ENCODE assay signal across 29 cellular contexts in the genomic region with DNA sequence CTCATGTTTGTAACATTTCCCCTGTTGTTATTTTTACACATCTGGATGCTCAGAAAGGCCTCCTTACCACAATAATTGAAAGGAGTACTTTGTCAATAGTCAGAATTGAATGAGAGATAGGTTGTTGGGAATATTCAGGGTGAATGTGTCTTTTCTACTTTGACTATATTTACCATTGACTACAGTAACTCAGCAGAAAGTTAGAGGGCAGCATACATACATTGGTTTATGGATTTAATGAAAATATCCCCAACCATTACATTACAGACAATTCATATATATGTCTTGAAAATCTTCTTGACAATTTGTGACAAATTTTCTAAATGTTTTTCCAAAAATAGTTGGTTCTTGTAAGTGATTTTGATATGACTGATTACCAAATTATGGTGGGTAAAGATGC.
A peak's percentile ranks its signal among the peaks of the same experiment; 100 is the strongest.
DNase-seq lines count a peak whose midpoint lies in the region; ATAC-seq and TF ChIP-seq lines count a peak whose summit lies in the region.
"Had no signal": no experiment of that assay in that cellular context is flagged by ENCODE, and none has a peak within 500 bp of the region (broad histone marks: within the 10 kb centered on the region; RNA-seq: fewer than 3 reads in every experiment).

No MANE protein-coding gene starts in this region.

- no peak overlapping the region for H2BK5ac ChIP-seq in neuronal stem cell (ENCODE audit: low read length)

- H3K27me3 ChIP-seq in PC-9 (ENCODE audit: insufficient read depth, low read depth) (no peaks in the 10 kb centered on the region), neuronal stem cell (ENCODE audit: control insufficient read depth in 3 of 3, insufficient read depth in 3 of 3, low read depth in 1 of 3, low read length in 3 of 3) (no peaks in the 10 kb centered on the region)
- H3K27me3 ChIP-seq: esophagus squamous epithelium, suprapubic skin, upper lobe of left lung had no signal

- no peak overlapping the region for H2AK5ac ChIP-seq in neuronal stem cell (ENCODE audit: low read depth, low read length)

- no peak overlapping the region for H3K9ac ChIP-seq in neuronal stem cell (ENCODE audit: low read depth, low read length, poor library complexity)

- intact Hi-C loops in PC-9 (cut with micrococcal nuclease; ENCODE audit: unreplicated experiment): no loop called here
- intact Hi-C loops in CD14-positive monocyte (cut with micrococcal nuclease): no loop called here

- H2AFZ ChIP-seq in PC-9 (0 out of 2 replicates have a peak overlapping the region, but pooled peaks have one; percentile 8), neuronal stem cell (ENCODE audit: low read length) (peak overlapping the region; percentile 59)

- TF ChIP-seq CTCF in C4-2B (conservative IDR thresholded peaks at IDR 0.05): peak; percentile 15
- TF ChIP-seq CTCF in PC-9 (conservative IDR thresholded peaks at IDR 0.05): no peak
- TF ChIP-seq CTCF in choroid plexus epithelial cell (conservative IDR thresholded peaks at IDR 0.05; ENCODE audit: low read depth, low read length): peak; percentile 51
- no peak for TF ChIP-seq CTCF in CD14-positive monocyte (IDR thresholded peaks at IDR 0.05)

- CTCF ChIA-PET in PC-9 (lab: Charles Lee): no interaction called here

- no peak overlapping the region for H2BK120ac ChIP-seq in neuronal stem cell (ENCODE audit: low read depth, low read length)

- H3K14ac ChIP-seq in neuronal stem cell (ENCODE audit: low read length): no peak overlapping the region

- no peaks in the 10 kb centered on the region for H3K36me3 ChIP-seq in PC-9 (ENCODE audit: low read depth)
- no peaks in the 10 kb centered on the region for H3K36me3 ChIP-seq in neuronal stem cell (replicated peaks in 1 of 2; ENCODE audit: control insufficient read depth in 2 of 2, insufficient read depth in 2 of 2, low read length in 2 of 2)
- H3K36me3 ChIP-seq: esophagus squamous epithelium, HAP-1, suprapubic skin, upper lobe of left lung, WERI-Rb-1 had no signal

- H2BK12ac ChIP-seq in neuronal stem cell (ENCODE audit: low read length): no peak overlapping the region

- H3K27me3 Mint-ChIP-seq in CD14-positive monocyte (ENCODE audit: low read depth in 3 of 3): no peaks in the 10 kb centered on the region
- H3K27me3 Mint-ChIP-seq: activated CD4-positive, alpha-beta T cell treated with anti-CD3 and anti-CD28 coated beads, Interleukin-2, amount 10 ng/mL, durations not matched to agents 24 days and 14 days; activated naive CD8-positive, alpha-beta T cell; dendritic cell treated with granulocyte-macrophage colony-stimulating factor and Interleukin-4, amounts not matched to agents 40 ng/mL and 50 ng/mL, for 4 days; natural killer cell treated with Interleukin-12 subunit alpha and Interleukin-12 subunit beta and Interleukin-15 and Interleukin-18, amount 100 ng/mL, for 72 hours had no signal

- H3K27ac ChIP-seq in C4-2B: no peak overlapping the region
- no peak overlapping the region for H3K27ac ChIP-seq in PC-9
- no peak overlapping the region for H3K27ac ChIP-seq in neuronal stem cell (replicated peaks; ENCODE audit: low read length)
- H3K27ac ChIP-seq: esophagus squamous epithelium, HL-60, suprapubic skin, upper lobe of left lung, WERI-Rb-1 had no signal

- no peaks in the 10 kb centered on the region for H3K79me1 ChIP-seq in neuronal stem cell (ENCODE audit: low read depth, low read length)

- no peak overlapping the region for H3K27ac Mint-ChIP-seq in activated naive CD4-positive, alpha-beta T cell treated with anti-CD3 and anti-CD28 coated beads, Interleukin-2, amount 50 U/mL, for 72 hours
- no peak overlapping the region for H3K27ac Mint-ChIP-seq in CD14-positive monocyte
- H3K27ac Mint-ChIP-seq: activated CD4-positive, alpha-beta T cell treated with anti-CD3 and anti-CD28 coated beads, Interleukin-2, amount 10 ng/mL, durations not matched to agents 24 days and 14 days; activated naive CD8-positive, alpha-beta T cell; dendritic cell treated with granulocyte-macrophage colony-stimulating factor and Interleukin-4, amounts not matched to agents 40 ng/mL and 50 ng/mL, for 4 days; natural killer cell treated with Interleukin-12 subunit alpha and Interleukin-12 subunit beta and Interleukin-15 and Interleukin-18, amount 100 ng/mL, for 72 hours had no signal

- H3K9me3 ChIP-seq in PC-9 (ENCODE audit: insufficient read depth, low read depth) (no peaks in the 10 kb centered on the region), neuronal stem cell (replicated peaks in 1 of 2; ENCODE audit: control insufficient read depth in 2 of 2, insufficient read depth in 1 of 2, low read depth in 1 of 2, low read length in 2 of 2) (no peaks in the 10 kb centered on the region)
- H3K9me3 ChIP-seq: esophagus squamous epithelium, HAP-1, suprapubic skin, upper lobe of left lung had no signal

- no TSS peak for BruUV-seq in PC-9 (replicated peaks; lab: Mats Ljungman, UMichigan)

- H4K8ac ChIP-seq in neuronal stem cell (ENCODE audit: low read depth, low read length): no peak overlapping the region

- H3K4me2 ChIP-seq in PC-9 (no peak overlapping the region), neuronal stem cell (ENCODE audit: insufficient read depth, low read length, poor library complexity, severe bottlenecking) (no peak overlapping the region)

- H3K23ac ChIP-seq in neuronal stem cell (ENCODE audit: low read depth, low read length, poor library complexity): no peak overlapping the region

- H3K36me3 Mint-ChIP-seq in activated naive CD4-positive, alpha-beta T cell treated with anti-CD3 and anti-CD28 coated beads, Interleukin-2, amount 50 U/mL, for 72 hours: no peaks in the 10 kb centered on the region
- no peaks in the 10 kb centered on the region for H3K36me3 Mint-ChIP-seq in CD14-positive monocyte
- H3K36me3 Mint-ChIP-seq: activated naive CD8-positive, alpha-beta T cell; natural killer cell treated with Interleukin-12 subunit alpha and Interleukin-12 subunit beta and Interleukin-15 and Interleukin-18, amount 100 ng/mL, for 72 hours had no signal

- no peak overlapping the region for H3K4me3 Mint-ChIP-seq in CD14-positive monocyte
- H3K4me3 Mint-ChIP-seq: activated CD4-positive, alpha-beta T cell treated with anti-CD3 and anti-CD28 coated beads, Interleukin-2, amount 10 ng/mL, durations not matched to agents 24 days and 14 days; activated naive CD8-positive, alpha-beta T cell; dendritic cell treated with granulocyte-macrophage colony-stimulating factor and Interleukin-4, amounts not matched to agents 40 ng/mL and 50 ng/mL, for 4 days; natural killer cell treated with Interleukin-12 subunit alpha and Interleukin-12 subunit beta and Interleukin-15 and Interleukin-18, amount 100 ng/mL, for 72 hours had no signal

- no peak overlapping the region for H3K18ac ChIP-seq in neuronal stem cell (ENCODE audit: low read length)

- H3K4me3 ChIP-seq in PC-9 (no peak overlapping the region), choroid plexus epithelial cell (ENCODE audit: low read depth, low read length) (no peak overlapping the region), neuronal stem cell (ENCODE audit: low read length in 2 of 2) (no peak overlapping the region)
- H3K4me3 ChIP-seq: esophagus squamous epithelium, HAP-1, lung, suprapubic skin, upper lobe of left lung had no signal

- H2BK15ac ChIP-seq in neuronal stem cell (ENCODE audit: low read length): no peak overlapping the region

- no peaks in the 10 kb centered on the region for H3K9me3 Mint-ChIP-seq in activated naive CD4-positive, alpha-beta T cell treated with anti-CD3 and anti-CD28 coated beads, Interleukin-2, amount 50 U/mL, for 72 hours
- H3K9me3 Mint-ChIP-seq in CD14-positive monocyte: no peaks in the 10 kb centered on the region
- H3K9me3 Mint-ChIP-seq: activated CD4-positive, alpha-beta T cell treated with anti-CD3 and anti-CD28 coated beads, Interleukin-2, amount 10 ng/mL, durations not matched to agents 24 days and 14 days; dendritic cell treated with granulocyte-macrophage colony-stimulating factor and Interleukin-4, amounts not matched to agents 40 ng/mL and 50 ng/mL, for 4 days; natural killer cell treated with Interleukin-12 subunit alpha and Interleukin-12 subunit beta and Interleukin-15 and Interleukin-18, amount 100 ng/mL, for 72 hours had no signal

- DNase-seq in PC-9: no peak
- peak; percentile 25 for DNase-seq in choroid plexus epithelial cell (ENCODE audit: low read depth)
- DNase-seq in neuronal stem cell (ENCODE audit: low spot score): no peak
- DNase-seq in activated naive CD4-positive, alpha-beta T cell treated with anti-CD3 and anti-CD28 coated beads, Interleukin-2, amount 50 U/mL, for 72 hours (ENCODE audit: low spot score in 2 of 2): no peak
- DNase-seq in NCI-H187 treated with DMSO at 0.1 percent for 48 hours (lab: John Stamatoyannopoulos, UW): no peak
- no peak for DNase-seq in CD14-positive monocyte (ENCODE audit: low spot score)
- DNase-seq: activated CD4-positive, alpha-beta T cell treated with anti-CD3 and anti-CD28 coated beads, Interleukin-2, amount 10 ng/mL, durations not matched to agents 24 days and 14 days; activated effector memory CD4-positive, alpha-beta T cell treated with Interleukin-2 at 50 U/mL for 16 hours; activated T-cell treated with anti-CD3 and anti-CD28 coated beads, Interleukin-2, amount 50 U/mL, for 1 hour; aorta; DMS153; esophagus squamous epithelium; hippocampal formation; NCI-H1417; NCI-H2029 treated with DMSO at 0.1 percent for 48 hours; NCI-H2227 treated with DMSO at 0.1 percent for 48 hours; NCI-H526; stimulated activated naive CD4-positive, alpha-beta T cell treated with Interleukin-2 at 50 U/mL for 16 hours; T1000; upper lobe of left lung; WERI-Rb-1 had no signal

- H3K4me1 Mint-ChIP-seq in CD14-positive monocyte: no peaks in the 10 kb centered on the region
- H3K4me1 Mint-ChIP-seq: activated CD4-positive, alpha-beta T cell treated with anti-CD3 and anti-CD28 coated beads, Interleukin-2, amount 10 ng/mL, durations not matched to agents 24 days and 14 days had no signal

- ATAC-seq in activated naive CD4-positive, alpha-beta T cell treated with anti-CD3 and anti-CD28 coated beads, Interleukin-2, amount 50 U/mL, for 72 hours: no peak
- ATAC-seq: natural killer cell treated with Interleukin-12 subunit alpha and Interleukin-12 subunit beta and Interleukin-15 and Interleukin-18, amount 100 ng/mL, for 72 hours had no signal

- no peaks in the 10 kb centered on the region for H3K9me2 ChIP-seq in PC-9 (ENCODE audit: insufficient read depth)

- no peaks in the 10 kb centered on the region; the same call in 1 of the 2 replicates for H4K20me1 ChIP-seq in PC-9 (ENCODE audit: insufficient read depth)

- no peak overlapping the region for H4K91ac ChIP-seq in neuronal stem cell (ENCODE audit: low read depth, low read length, poor library complexity)

- no peaks in the 10 kb centered on the region for H3K79me2 ChIP-seq in PC-9 (ENCODE audit: low read depth)

- POLR2A ChIA-PET in PC-9 (lab: Charles Lee; ENCODE audit: unreplicated experiment): no interaction called here

- no peak overlapping the region for H3K4ac ChIP-seq in neuronal stem cell (ENCODE audit: low read length)

- H3K4me1 ChIP-seq in PC-9 (replicated peaks; ENCODE audit: insufficient read depth): no peaks in the 10 kb centered on the region
- H3K4me1 ChIP-seq in neuronal stem cell (ENCODE audit: control insufficient read depth in 2 of 2, insufficient read depth in 1 of 2, low read depth in 1 of 2, low read length in 2 of 2): no peaks in the 10 kb centered on the region
- H3K4me1 ChIP-seq: esophagus squamous epithelium, HAP-1, suprapubic skin, upper lobe of left lung had no signal

- no peaks in the 10 kb centered on the region for H3F3A ChIP-seq in PC-9 (ENCODE audit: insufficient read depth, low read depth)

Comparison
In these comparisons a context has a peak if more than half of its experiments do, and no peak if none do; other contexts are left out.
1. CTCF ChIP-seq: peak in C4-2B (single experiment) and choroid plexus epithelial cell (single experiment); none in PC-9 (single experiment) and CD14-positive monocyte (single experiment).